ENCODE assay signal across 19 cellular contexts in the genomic region with DNA sequence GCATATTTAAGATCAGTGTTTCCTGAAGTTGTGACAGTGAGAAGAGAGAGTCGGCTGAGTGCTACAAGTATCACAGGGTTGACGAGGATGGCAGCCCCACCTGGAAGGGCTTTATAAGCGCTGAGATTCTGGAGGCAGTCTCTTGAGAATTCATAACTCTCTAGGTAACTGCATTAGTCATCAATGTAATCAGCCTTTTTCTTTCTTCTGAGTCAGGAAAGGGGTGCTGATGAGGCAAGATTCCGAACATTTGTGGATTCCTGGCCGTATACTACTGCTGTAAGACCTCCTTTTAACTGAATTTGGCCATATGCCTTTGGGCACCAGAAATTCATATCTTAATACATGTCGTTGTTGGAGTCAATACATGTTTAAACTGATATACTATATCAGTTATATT.
"Had no signal": no experiment of that assay in that cellular context is flagged by ENCODE, and none has a peak within 500 bp of the region (broad histone marks: within the 10 kb centered on the region; RNA-seq: fewer than 3 reads in every experiment).

No MANE protein-coding gene starts in this region.

- H3K36me3 ChIP-seq: neutrophil, spleen, transverse colon had no signal

- H3K27me3 ChIP-seq: body of pancreas, transverse colon had no signal

- H3K4me3 ChIP-seq: body of pancreas, psoas muscle, spleen, transverse colon had no signal

- H3K27ac ChIP-seq: body of pancreas, neutrophil, psoas muscle, spleen, transverse colon, VCaP had no signal

- H3K4me1 ChIP-seq: body of pancreas, psoas muscle, transverse colon had no signal

- H3K9me3 ChIP-seq: body of pancreas, neutrophil, psoas muscle, spleen, transverse colon had no signal

- DNase-seq: activated CD4-positive, alpha-beta memory T cell treated with anti-CD3 and anti-CD28 coated beads, Interleukin-2, amount 10 ng/mL, durations not matched to agents 7 days and 5 days; activated naive CD4-positive, alpha-beta T cell; activated naive CD8-positive, alpha-beta T cell treated with anti-CD3 and anti-CD28 coated beads, Interleukin-2, amount 50 U/mL, for 24 hours; activated T-cell treated with anti-CD3 and anti-CD28 coated beads, Interleukin-2, amount 50 U/mL, for 48 hours; body of pancreas; cerebellar nuclear complex; dermis blood vessel endothelial cell; erythroblast; glutamatergic neuron; naive thymus-derived CD8-positive, alpha-beta T cell; psoas muscle; spleen; stimulated activated CD4-positive, alpha-beta T cell treated with anti-CD3 and anti-CD28 coated beads, Interleukin-2, amount 100 ng/mL, for 24 hours; stimulated activated naive B cell treated with anti-CD40 and anti-IgM and Interleukin-4, amounts not matched to agents 10 μg/mL and 1 μg/mL and 100 μg/mL, for 72 hours; T-helper 9 cell; transverse colon had no signal

- ATAC-seq: activated naive CD8-positive, alpha-beta T cell treated with anti-CD3 and anti-CD28 coated beads, Interleukin-2, amount 50 U/mL, for 24 hours; body of pancreas; naive thymus-derived CD8-positive, alpha-beta T cell; psoas muscle; sciatic nerve; stimulated activated naive B cell treated with anti-CD40 and anti-IgM and Interleukin-4, amounts not matched to agents 10 μg/mL and 1 μg/mL and 100 μg/mL, for 72 hours had no signal
